In genomic region chr18:77981874-77982273, GRCh38 we compare ENCODE assay signal across 32 cellular contexts.
"Had no signal": no experiment of that assay in that cellular context is flagged by ENCODE, and none has a peak within 500 bp of the region (broad histone marks: within the 10 kb centered on the region; RNA-seq: fewer than 3 reads in every experiment).

No MANE protein-coding gene starts in this region.

- ATAC-seq: activated naive CD4-positive, alpha-beta T cell treated with anti-CD3 and anti-CD28 coated beads, Interleukin-2, amount 50 U/mL, for 72 hours; activated naive CD8-positive, alpha-beta T cell treated with anti-CD3 and anti-CD28 coated beads, Interleukin-2, amount 50 U/mL, for 24 hours; activated T-cell treated with anti-CD3 and anti-CD28 coated beads, Interleukin-2, amount 50 U/mL, for 4 hours; activated T-cell treated with anti-CD3 and anti-CD28 coated beads, Interleukin-2, amount 50 U/mL, for 72 hours; activated T-helper 17 cell treated with anti-CD3 and anti-CD28 coated beads, Interleukin-2, amount 50 U/mL, for 72 hours; body of pancreas had no signal

- H3K27me3 ChIP-seq: adrenal gland, ascending aorta, body of pancreas, brain microvascular endothelial cell, breast epithelium, cardiac muscle cell had no signal

- H3K4me3 ChIP-seq: adrenal gland, ascending aorta, body of pancreas, breast epithelium, cardiac muscle cell had no signal

- H3K27ac ChIP-seq: adrenal gland, ascending aorta, body of pancreas, brain microvascular endothelial cell, breast epithelium, cardiac muscle cell had no signal

- H3K9me3 ChIP-seq: adrenal gland, ascending aorta, body of pancreas had no signal

- FAIRE-seq: astrocyte had no signal

- H3K36me3 ChIP-seq: adrenal gland, ascending aorta, brain microvascular endothelial cell, breast epithelium, cardiac muscle cell had no signal

- DNase-seq: activated effector memory CD4-positive, alpha-beta T cell treated with anti-CD3 and anti-CD28 coated beads, Interleukin-2, amount 50 U/mL, for 16 hours; activated effector memory CD4-positive, alpha-beta T cell treated with Interleukin-2 at 50 U/mL for 16 hours; activated gamma-delta T cell; activated gamma-delta T cell treated with Interleukin-2 at 50 U/mL for 16 hours; activated naive CD4-positive, alpha-beta T cell; activated naive CD4-positive, alpha-beta T cell treated with anti-CD3 and anti-CD28 coated beads for 36 hours; activated naive CD4-positive, alpha-beta T cell treated with anti-CD3 and anti-CD28 coated beads, Interleukin-2, amount 10 ng/mL, durations not matched to agents 7 days and 5 days; activated naive CD4-positive, alpha-beta T cell treated with anti-CD3 and anti-CD28 coated beads, Interleukin-2, amount 50 U/mL, for 16 hours; activated naive CD4-positive, alpha-beta T cell treated with Interleukin-2 at 50 U/mL for 16 hours; activated naive CD8-positive, alpha-beta T cell treated with anti-CD3 and anti-CD28 coated beads for 36 hours; activated naive CD8-positive, alpha-beta T cell treated with anti-CD3 and anti-CD28 coated beads, Interleukin-2, amount 10 ng/mL, durations not matched to agents 7 days and 5 days; activated naive CD8-positive, alpha-beta T cell treated with anti-CD3 and anti-CD28 coated beads, Interleukin-2, amount 50 U/mL, for 24 hours; activated T-cell treated with anti-CD3 and anti-CD28 coated beads, Interleukin-2, amount 50 U/mL, for 24 hours; activated T-cell treated with anti-CD3 and anti-CD28 coated beads, Interleukin-2, amount 50 U/mL, for 4 hours; activated T-cell treated with anti-CD3 and anti-CD28 coated beads, Interleukin-2, amount 50 U/mL, for 48 hours; activated T-cell treated with anti-CD3 and anti-CD28 coated beads, Interleukin-2, amount 50 U/mL, for 72 hours; adrenal gland; amniotic stem cell; amygdala; anterior cingulate cortex; aorta; body of pancreas; brain microvascular endothelial cell; caudate nucleus; central memory CD4-positive, alpha-beta T cell; cerebellar nuclear complex had no signal

- H3K4me1 ChIP-seq: adrenal gland, ascending aorta, body of pancreas, breast epithelium had no signal
